ENCODE assay signal across 9 cellular contexts in the genomic region with DNA sequence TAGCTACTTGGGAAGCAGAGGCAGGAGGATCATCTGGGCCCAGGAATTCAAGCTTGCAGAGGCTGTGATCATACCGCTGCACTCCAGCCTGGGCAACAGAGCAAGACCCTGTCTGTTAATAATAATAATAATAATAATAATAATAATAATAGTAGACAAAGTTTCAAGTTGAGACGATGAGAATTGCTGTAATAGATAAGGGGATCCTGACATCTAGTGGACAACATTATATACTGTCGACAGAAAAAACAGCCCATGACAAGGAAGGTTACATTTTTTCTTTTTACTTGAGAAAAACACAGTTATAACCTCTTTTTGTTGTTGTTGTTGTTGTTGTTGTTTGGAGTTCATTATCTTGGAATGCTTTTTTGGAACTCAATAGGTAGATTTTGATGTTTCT. TPM values are rescaled to one million over a fixed set of nuclear protein-coding genes. Genes with fewer than 3 reads are reported as not detected.
DNase-seq lines count a peak whose midpoint lies in the region; TF ChIP-seq lines count a peak whose summit lies in the region.
"Had no signal": no experiment of that assay in that cellular context is flagged by ENCODE, and none has a peak within 500 bp of the region (broad histone marks: within the 10 kb centered on the region; RNA-seq: fewer than 3 reads in every experiment).

No MANE protein-coding gene starts in this region.

- H3K9me3 Mint-ChIP-seq in neural progenitor cell = no peaks in the 10 kb centered on the region
- H3K9me3 Mint-ChIP-seq: activated naive CD4-positive, alpha-beta T cell treated with anti-CD3 and anti-CD28 coated beads, Interleukin-2, amount 50 U/mL, for 24 hours had no signal

- H3K27ac ChIP-seq in OCI-LY1 (ENCODE audit: low read depth, low read length, poor library complexity, severe bottlenecking) (no peak overlapping the region), neural progenitor cell (no peak overlapping the region), substantia nigra (ENCODE audit: low read depth, low read length, poor library complexity, severe bottlenecking) (no peak overlapping the region)

- peak; percentile 32 for DNase-seq in A172 (ENCODE audit: low spot score)
- peak; percentile 3 for DNase-seq in GM12864 (ENCODE audit: low read depth)
- peak; percentile 55 for DNase-seq in epithelial cell of esophagus (ENCODE audit: low read depth)
- peak; percentile 30 for DNase-seq in neural progenitor cell (ENCODE audit: low spot score)
- no peak for DNase-seq in DMS79 treated with DMSO at 0.1 percent for 48 hours (lab: John Stamatoyannopoulos, UW)
- no peak for DNase-seq in T-helper 9 cell
- DNase-seq in substantia nigra (lab: John Stamatoyannopoulos, UW) = no peak

- H3K36me3 ChIP-seq in OCI-LY1 (ENCODE audit: insufficient read depth, low read length) = peaks cover 19% of the 10 kb centered on the region
- peaks cover 20% of the 10 kb centered on the region for H3K36me3 ChIP-seq in neural progenitor cell

- H3K27me3 ChIP-seq in OCI-LY1 (ENCODE audit: insufficient read depth, low read length) (no peaks in the 10 kb centered on the region), neural progenitor cell (no peaks in the 10 kb centered on the region)

- H2AFZ ChIP-seq in OCI-LY1 (ENCODE audit: low read length) = no peak overlapping the region
- H2AFZ ChIP-seq in neural progenitor cell (replicated peaks) = no peak overlapping the region

- H3K36me3 Mint-ChIP-seq in neural progenitor cell = peaks cover 22% of the 10 kb centered on the region

- H3K4me2 ChIP-seq in OCI-LY1 (ENCODE audit: low read length) (no peak overlapping the region), neural progenitor cell (no peak overlapping the region)

- H3K9ac ChIP-seq in OCI-LY1 (ENCODE audit: low read length) (no peak overlapping the region), neural progenitor cell (no peak overlapping the region)

- H4K20me1 ChIP-seq in OCI-LY1 (ENCODE audit: insufficient read depth, low read length) (no peaks in the 10 kb centered on the region), neural progenitor cell (ENCODE audit: low read depth) (peaks cover 3% of the 10 kb centered on the region)

- H3K79me2 ChIP-seq in OCI-LY1 (ENCODE audit: insufficient read depth, low read length) (no peaks in the 10 kb centered on the region), neural progenitor cell (ENCODE audit: low read depth) (no peaks in the 10 kb centered on the region)

- H3K4me3 Mint-ChIP-seq in neural progenitor cell = no peak overlapping the region
- H3K4me3 Mint-ChIP-seq: activated naive CD4-positive, alpha-beta T cell treated with anti-CD3 and anti-CD28 coated beads, Interleukin-2, amount 50 U/mL, for 24 hours had no signal

- H3K4me1 Mint-ChIP-seq in neural progenitor cell = no peaks in the 10 kb centered on the region

- H3K4me3 ChIP-seq in GM12864 (ENCODE audit: low read depth, low read length) (no peak overlapping the region), OCI-LY1 (ENCODE audit: low read depth, low read length, poor library complexity, severe bottlenecking) (no peak overlapping the region), epithelial cell of esophagus (ENCODE audit: low read length) (no peak overlapping the region), neural progenitor cell (no peak overlapping the region)

- H3K27ac Mint-ChIP-seq in neural progenitor cell = no peak overlapping the region

- H3K4me1 ChIP-seq in OCI-LY1 (ENCODE audit: insufficient read depth, low read length, severe bottlenecking) = no peaks in the 10 kb centered on the region
- H3K4me1 ChIP-seq in neural progenitor cell = no peaks in the 10 kb centered on the region

- H3K9me3 ChIP-seq in OCI-LY1 (ENCODE audit: low read length) (no peaks in the 10 kb centered on the region), neural progenitor cell (ENCODE audit: low read depth) (no peaks in the 10 kb centered on the region)

- peak; percentile 42 for TF ChIP-seq CTCF in GM12864 (IDR thresholded peaks at IDR 0.05; ENCODE audit: low read depth, low read length, missing control alignments)
- TF ChIP-seq CTCF in OCI-LY1 (IDR thresholded peaks at IDR 0.05; ENCODE audit: low read length) = peak; percentile 51
- TF ChIP-seq CTCF in epithelial cell of esophagus (IDR thresholded peaks at IDR 0.05; ENCODE audit: insufficient read depth, low read depth, low read length, missing control alignments) = peak; percentile 38
- peak; percentile 64 for TF ChIP-seq CTCF in neural progenitor cell (IDR thresholded peaks at IDR 0.05)

- no peaks in the 10 kb centered on the region for H3K9me2 ChIP-seq in OCI-LY1 (ENCODE audit: low read depth, low read length)

- H3F3A ChIP-seq in OCI-LY1 (ENCODE audit: insufficient read depth, low read length) (no peaks in the 10 kb centered on the region), neural progenitor cell (ENCODE audit: low read depth) (peaks cover 19% of the 10 kb centered on the region)

- no peaks in the 10 kb centered on the region for H3K27me3 Mint-ChIP-seq in neural progenitor cell (ENCODE audit: insufficient read depth, low read depth)
- H3K27me3 Mint-ChIP-seq: activated naive CD4-positive, alpha-beta T cell treated with anti-CD3 and anti-CD28 coated beads, Interleukin-2, amount 50 U/mL, for 24 hours had no signal

RNA-seq across cellular contexts. Expression of gene NDFIP1, which starts 35.3 kb away (rescaled TPM):
- total RNA-seq in A172 (2014; rRNA removed; shearing (Covaris generic)) = 57.3 and 65.7 TPM in 2 replicates
- total RNA-seq in neural progenitor cell (ENCODE audit: low replicate concordance) = 32.5 and 39.4 TPM in 2 replicates

Comparison
In these comparisons a context has a peak if more than half of its experiments do, and no peak if none do; other contexts are left out.
1. DNase-seq: peak in A172 (single experiment), GM12864 (single experiment), epithelial cell of esophagus (single experiment) and neural progenitor cell (single experiment); none in DMS79 treated with DMSO at 0.1 percent for 48 hours (single experiment), T-helper 9 cell (single experiment) and substantia nigra (0 of 49).
2. Peak in every context shown above with its lines, with median percentiles within 50 percentile points of each other: CTCF ChIP-seq.